ENCODE assay signal across 8 cellular contexts in genomic region chr20:4973330-4974097, GRCh38. TPM values are rescaled to one million over a fixed set of nuclear protein-coding genes. Genes with fewer than 3 reads are reported as not detected.
A peak's percentile ranks its signal among the peaks of the same experiment; 100 is the strongest.
DNase-seq lines count a peak whose midpoint lies in the region; ATAC-seq and TF ChIP-seq lines count a peak whose summit lies in the region.

No MANE protein-coding gene starts in this region.

- H3K9me3 Mint-ChIP-seq in activated B cell treated with CpG ODN at 0.5 μM for 24 hours, result no peaks in the 10 kb centered on the region

- H3K27me3 ChIP-seq in esophagus (ENCODE audit: control insufficient read depth in 1 of 2, insufficient read depth in 2 of 2, low read length in 2 of 2), result no peaks in the 10 kb centered on the region
- no peaks in the 10 kb centered on the region for H3K27me3 ChIP-seq in osteoblast (ENCODE audit: insufficient read depth, low read length)

- H3K79me2 ChIP-seq in osteoblast (ENCODE audit: insufficient read depth, low read length), result peaks cover 32% of the 10 kb centered on the region

- H3K4me3 Mint-ChIP-seq in activated B cell treated with CpG ODN at 0.5 μM for 24 hours, result peak overlapping the region; percentile 81

- H3K27ac ChIP-seq in esophagus (ENCODE audit: low read depth in 2 of 2, low read length in 1 of 2), result peak overlapping the region; percentile 63 to 77
- peak overlapping the region; percentile 93 for H3K27ac ChIP-seq in osteoblast (ENCODE audit: low read depth, low read length)

- intact Hi-C loops in activated B cell treated with CpG ODN at 0.5 μM for 24 hours (cut with micrococcal nuclease), result loop anchor here (1.0 to 5.0 kb wide), 8 partner anchors 9 to 159 kb away; no protein-coding TSS in a partner anchor

- H3K27me3 Mint-ChIP-seq in activated B cell treated with CpG ODN at 0.5 μM for 24 hours, result no peaks in the 10 kb centered on the region

- H3K4me3 ChIP-seq in esophagus (ENCODE audit: low read depth in 1 of 2, low read length in 2 of 2) (peak overlapping the region in 1 of 2 donors; percentile 25), osteoblast (ENCODE audit: insufficient read depth, low read length) (peak overlapping the region; percentile 70)

- 20 to 26% methylated on average over 11 of the region's 11 CpGs for WGBS in esophagus, 2 donors

- H3K36me3 Mint-ChIP-seq in activated B cell treated with CpG ODN at 0.5 μM for 24 hours (ENCODE audit: low read depth), result peaks cover 24% of the 10 kb centered on the region

- H3K36me3 ChIP-seq in esophagus (ENCODE audit: control insufficient read depth in 2 of 2, insufficient read depth in 2 of 2, low read length in 1 of 2) (no peaks in the 10 kb centered on the region), osteoblast (ENCODE audit: insufficient read depth, low read length) (peaks cover 7% of the 10 kb centered on the region)

- peak overlapping the region; percentile 96 for H3K27ac Mint-ChIP-seq in activated B cell treated with CpG ODN at 0.5 μM for 24 hours

- CTCF ChIA-PET in activated B cell treated with CpG ODN at 0.5 μM for 24 hours (lab: Charles Lee), result interaction anchor here (0.8 to 1.7 kb wide), 8 partner anchors 12 to 159 kb away, joined by 3 to 8 read pairs (median 4); no protein-coding TSS in a partner anchor

- H4K20me1 ChIP-seq in osteoblast (ENCODE audit: insufficient read depth, low read length), result peaks cover 4% of the 10 kb centered on the region

- ATAC-seq in GM19463 (IDR thresholded peaks at IDR 0.05; ENCODE audit: unreplicated experiment), result peak; percentile 92
- peak; percentile 82 for ATAC-seq in HG03520 (IDR thresholded peaks at IDR 0.05; ENCODE audit: unreplicated experiment)
- ATAC-seq in activated B cell treated with CpG ODN at 0.5 μM for 24 hours (ENCODE audit: low read depth), result peak; percentile 78

- POLR2A ChIA-PET in activated B cell treated with CpG ODN at 0.5 μM for 24 hours (lab: Charles Lee), result interaction anchor here (0.6 to 3.2 kb wide), 18 partner anchors 8 to 162 kb away, joined by 3 to 60 read pairs (median 8); partner anchors contain the start of gene CDS2

- TF ChIP-seq CTCF in activated B cell treated with CpG ODN at 0.5 μM for 24 hours (IDR thresholded peaks at IDR 0.05) (no peak), osteoblast (IDR thresholded peaks at IDR 0.05; ENCODE audit: extremely low read depth, low read depth, low read length) (no peak)

- H3K4me2 ChIP-seq in osteoblast (ENCODE audit: insufficient read depth, low read length), result peak overlapping the region; percentile 86

- H3K4me1 ChIP-seq in esophagus (ENCODE audit: control insufficient read depth in 2 of 2, insufficient read depth in 2 of 2, low read length in 1 of 2) (peaks cover 2% of the 10 kb centered on the region in 2 donors), osteoblast (ENCODE audit: insufficient read depth, low read length) (peaks cover 17% of the 10 kb centered on the region)

- DNase-seq in CD1c-positive myeloid dendritic cell (ENCODE audit: extremely low spot score) (peak; percentile 85), activated B cell treated with CpG ODN at 0.5 μM for 24 hours (peak; percentile 59), osteoblast (ENCODE audit: insufficient read length, low spot score, missing footprints) (peak; percentile 88), NCI-H2029 (lab: John Stamatoyannopoulos, UW) (no peak), NCI-H187 treated with DMSO at 0.1 percent for 48 hours (lab: John Stamatoyannopoulos, UW) (no peak)

- peaks cover 67% of the 10 kb centered on the region for H3K4me1 Mint-ChIP-seq in activated B cell treated with CpG ODN at 0.5 μM for 24 hours

- peak overlapping the region; percentile 77 for H2AFZ ChIP-seq in osteoblast (ENCODE audit: low read length)

- H3K9me3 ChIP-seq in esophagus (ENCODE audit: control insufficient read depth in 2 of 2, insufficient read depth in 1 of 2, low read depth in 1 of 2, low read length in 1 of 2) (no peaks in the 10 kb centered on the region), osteoblast (ENCODE audit: low read depth, low read length) (no peaks in the 10 kb centered on the region)

RNA-seq across cellular contexts. Expression of gene SLC23A2, which starts 27.8 kb away (rescaled TPM):
- 70.9 and 79.8 TPM in 2 replicates for total RNA-seq in activated B cell treated with CpG ODN at 0.5 μM for 24 hours
- polyA plus RNA-seq in esophagus, result 1 to 10 TPM; 3.1 TPM
- total RNA-seq in osteoblast, result 17.7 and 20.6 TPM in 2 replicates

Comparison
In these comparisons a context has a peak if more than half of its experiments do, and no peak if none do; other contexts are left out.
1. DNase-seq: peak in CD1c-positive myeloid dendritic cell (single experiment), activated B cell treated with CpG ODN at 0.5 μM for 24 hours (single experiment) and osteoblast (single experiment); none in NCI-H2029 (single experiment) and NCI-H187 treated with DMSO at 0.1 percent for 48 hours (single experiment).
2. Peak in every context shown above with its lines, with median percentiles within 50 percentile points of each other: ATAC-seq.